ENCODE assay signal across 8 cellular contexts in genomic region chr2:195656859-195657633, GRCh38. TPM values are rescaled to one million over a fixed set of nuclear protein-coding genes. Genes with fewer than 3 reads are reported as not detected.
DNase-seq lines count a peak whose midpoint lies in the region; ATAC-seq, FAIRE-seq and TF ChIP-seq lines count a peak whose summit lies in the region.

A gene with protein sequence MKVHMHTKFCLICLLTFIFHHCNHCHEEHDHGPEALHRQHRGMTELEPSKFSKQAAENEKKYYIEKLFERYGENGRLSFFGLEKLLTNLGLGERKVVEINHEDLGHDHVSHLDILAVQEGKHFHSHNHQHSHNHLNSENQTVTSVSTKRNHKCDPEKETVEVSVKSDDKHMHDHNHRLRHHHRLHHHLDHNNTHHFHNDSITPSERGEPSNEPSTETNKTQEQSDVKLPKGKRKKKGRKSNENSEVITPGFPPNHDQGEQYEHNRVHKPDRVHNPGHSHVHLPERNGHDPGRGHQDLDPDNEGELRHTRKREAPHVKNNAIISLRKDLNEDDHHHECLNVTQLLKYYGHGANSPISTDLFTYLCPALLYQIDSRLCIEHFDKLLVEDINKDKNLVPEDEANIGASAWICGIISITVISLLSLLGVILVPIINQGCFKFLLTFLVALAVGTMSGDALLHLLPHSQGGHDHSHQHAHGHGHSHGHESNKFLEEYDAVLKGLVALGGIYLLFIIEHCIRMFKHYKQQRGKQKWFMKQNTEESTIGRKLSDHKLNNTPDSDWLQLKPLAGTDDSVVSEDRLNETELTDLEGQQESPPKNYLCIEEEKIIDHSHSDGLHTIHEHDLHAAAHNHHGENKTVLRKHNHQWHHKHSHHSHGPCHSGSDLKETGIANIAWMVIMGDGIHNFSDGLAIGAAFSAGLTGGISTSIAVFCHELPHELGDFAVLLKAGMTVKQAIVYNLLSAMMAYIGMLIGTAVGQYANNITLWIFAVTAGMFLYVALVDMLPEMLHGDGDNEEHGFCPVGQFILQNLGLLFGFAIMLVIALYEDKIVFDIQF (plus strand): TSS chr2:195657226. CDS start chr2:195680043, 22,817 bp downstream.

- peaks cover 19% of the 10 kb centered on the region for H3K36me3 Mint-ChIP-seq in T-cell

- ATAC-seq in HG02840 (IDR thresholded peaks at IDR 0.05; ENCODE audit: low FRiP score, unreplicated experiment) = peak; percentile 79
- peak; percentile 73 to 88 (median 76) for ATAC-seq in T-cell (replicated peaks in 1 of 4)

- peak within 1 kb of the TSS; percentile 88 for H3K4me3 ChIP-seq in cardiac muscle cell
- H3K4me3 ChIP-seq in parathyroid adenoma (ENCODE audit: low read depth, low read length) = peak within 1 kb of the TSS; percentile 90
- H3K4me3 ChIP-seq in tibial nerve = peak within 1 kb of the TSS; percentile 76 to 89 (median 82)

- H2AFZ ChIP-seq in parathyroid adenoma = peak within 1 kb of the TSS; percentile 71

- peak in 1 of 2 donors; percentile 98 for TF ChIP-seq EP300 in tibial nerve (IDR thresholded peaks at IDR 0.05)

- no peaks in the 10 kb centered on the region for H3K36me3 ChIP-seq in cardiac muscle cell
- no peaks in the 10 kb centered on the region for H3K36me3 ChIP-seq in parathyroid adenoma (ENCODE audit: control insufficient read depth, insufficient read depth, low read length)
- H3K36me3 ChIP-seq in tibial nerve = no peaks in the 10 kb centered on the region

- peaks cover 0 to 4% of the 10 kb centered on the region in 2 donors for H3K27me3 Mint-ChIP-seq in T-cell

- H3K79me2 ChIP-seq in parathyroid adenoma = no peaks in the 10 kb centered on the region

- peaks cover 26 to 49% (median 29%) of the 10 kb centered on the region in 3 donors for H3K4me1 Mint-ChIP-seq in T-cell

- H3K27ac Mint-ChIP-seq in T-cell = peak within 1 kb of the TSS; percentile 100

- 0 to 1% (median 0%) methylated on average over 61 to 85 of the region's 85 CpGs for WGBS in adipose tissue, 3 donors
- WGBS in tibial nerve, 2 donors = 0 to 1% methylated on average over 48 to 76 of the region's 85 CpGs

- TF ChIP-seq POLR2A in GM12891 (IDR thresholded peaks at IDR 0.05; ENCODE audit: low read depth, low read length) = peak; percentile 87
- peak; percentile 92 to 94 for TF ChIP-seq POLR2A in tibial nerve (IDR thresholded peaks at IDR 0.05)

- H3K9me3 ChIP-seq in cardiac muscle cell (ENCODE audit: low read depth) = no peaks in the 10 kb centered on the region
- H3K9me3 ChIP-seq in parathyroid adenoma (ENCODE audit: control insufficient read depth, low read length) = no peaks in the 10 kb centered on the region
- no peaks in the 10 kb centered on the region for H3K9me3 ChIP-seq in tibial nerve

- H3K9ac ChIP-seq in parathyroid adenoma = peak within 1 kb of the TSS; percentile 70

- H3K4me2 ChIP-seq in parathyroid adenoma (ENCODE audit: low read length) = peak within 1 kb of the TSS; percentile 70

- H3K4me1 ChIP-seq in cardiac muscle cell (ENCODE audit: low read depth) = peaks cover 15% of the 10 kb centered on the region
- H3K4me1 ChIP-seq in parathyroid adenoma = no peaks in the 10 kb centered on the region
- peaks cover 0 to 25% (median 13%) of the 10 kb centered on the region in 4 donors for H3K4me1 ChIP-seq in tibial nerve

- CTCF ChIA-PET in T-cell (lab: Charles Lee) = interaction anchor here (0.5 to 3.7 kb wide), 40 partner anchors 9 to 1796 kb away, joined by 3 to 47 read pairs (median 4); partner anchors contain the start of genes CCDC150 (in 1 of the 2), COQ10B (in 1 of the 2) and DNAH7 (in 1 of the 2)

- DNase-seq in GM12891 (ENCODE audit: insufficient read length, low spot score) (peak; percentile 49), NCI-H1436 treated with DMSO at 0.1 percent for 48 hours (lab: John Stamatoyannopoulos, UW) (peak; percentile 92), T-cell (peak; percentile 92 to 100 (median 97)), cardiac muscle cell (ENCODE audit: low read depth in 1 of 2, low spot score in 1 of 2) (peak; percentile 96 to 99), tibial nerve (ENCODE audit: low spot score in 2 of 2) (peak; percentile 97 to 98)

- H3K27me3 ChIP-seq in cardiac muscle cell = no peaks in the 10 kb centered on the region
- no peaks in the 10 kb centered on the region for H3K27me3 ChIP-seq in parathyroid adenoma (ENCODE audit: control insufficient read depth, insufficient read depth, low read length)
- no peaks in the 10 kb centered on the region for H3K27me3 ChIP-seq in tibial nerve

- TF ChIP-seq CTCF in cardiac muscle cell (IDR thresholded peaks at IDR 0.05; ENCODE audit: low read depth, low read length) = no peak
- peak; percentile 55 for TF ChIP-seq CTCF in parathyroid adenoma (IDR thresholded peaks at IDR 0.05)
- TF ChIP-seq CTCF in tibial nerve (IDR thresholded peaks at IDR 0.05) = peak; percentile 27 to 74 (median 53)

- peak within 1 kb of the TSS; percentile 87 to 99 (median 97) for H3K4me3 Mint-ChIP-seq in T-cell

- FAIRE-seq in GM12891 (lab: Jason Lieb, UNC) = peak; percentile 100

- no peaks in the 10 kb centered on the region for H3K9me3 Mint-ChIP-seq in T-cell

- POLR2A ChIA-PET in T-cell (lab: Charles Lee) = interaction anchor here (0.5 to 2.8 kb wide), 21 partner anchors 9 to 1553 kb away, joined by 3 to 37 read pairs (median 4); no protein-coding TSS in a partner anchor

- H3K27ac ChIP-seq in adipose tissue (ENCODE audit: low read depth, low read length) (peak within 1 kb of the TSS; percentile 68), cardiac muscle cell (peak within 1 kb of the TSS; percentile 93), parathyroid adenoma (peak within 1 kb of the TSS; percentile 88), tibial nerve (peak within 1 kb of the TSS; percentile 94 to 99 (median 98))

TF ChIP-seq in GM12891, 5 proteins besides CTCF, POLR2A, EP300 and RAD21:
- TF ChIP-seq SPI1 (IDR thresholded peaks at IDR 0.05; ENCODE audit: low read depth, low read length) = no peak
- TF ChIP-seq TAF1 (IDR thresholded peaks at IDR 0.05; ENCODE audit: low read depth, low read length) = peak; percentile 78
- TF ChIP-seq PAX5 (IDR thresholded peaks at IDR 0.05; ENCODE audit: insufficient read depth, low read length, severe bottlenecking) = no peak
- TF ChIP-seq POU2F2 (IDR thresholded peaks at IDR 0.05; ENCODE audit: low read depth, low read length) = peak; percentile 81
- peak; percentile 91 for TF ChIP-seq POLR2AphosphoS5 (IDR thresholded peaks at IDR 0.05; ENCODE audit: low read depth, low read length)

RNA-seq across cellular contexts. Expression of the gene that starts here (rescaled TPM):
- polyA plus RNA-seq in GM12891 (2012; ENCODE audit: low read depth, missing spikeins) = 1.4 TPM
- 10 to 100 TPM; 49.8 to 81.7 (median 79.5) TPM for total RNA-seq in T-cell
- 1 to 10 TPM; 1.9 to 4.8 (median 3.4) TPM for polyA plus RNA-seq in adipose tissue
- 32.3 and 57.0 TPM in 2 replicates for total RNA-seq in cardiac muscle cell
- 38.0 and 61.3 TPM in 2 replicates for polyA plus RNA-seq in cardiac muscle cell
- 10 to 100 TPM; 17.7 to 24.9 (median 20.7) TPM for total RNA-seq in tibial nerve

Comparison
In these comparisons a context has a peak if more than half of its experiments do, and no peak if none do; other contexts are left out.
1. Peak in every context shown above with its lines: DNase-seq, ATAC-seq, H3K4me3 ChIP-seq and H3K27ac ChIP-seq.